2 cellular contexts compared by ENCODE assay signal in the genomic region with DNA sequence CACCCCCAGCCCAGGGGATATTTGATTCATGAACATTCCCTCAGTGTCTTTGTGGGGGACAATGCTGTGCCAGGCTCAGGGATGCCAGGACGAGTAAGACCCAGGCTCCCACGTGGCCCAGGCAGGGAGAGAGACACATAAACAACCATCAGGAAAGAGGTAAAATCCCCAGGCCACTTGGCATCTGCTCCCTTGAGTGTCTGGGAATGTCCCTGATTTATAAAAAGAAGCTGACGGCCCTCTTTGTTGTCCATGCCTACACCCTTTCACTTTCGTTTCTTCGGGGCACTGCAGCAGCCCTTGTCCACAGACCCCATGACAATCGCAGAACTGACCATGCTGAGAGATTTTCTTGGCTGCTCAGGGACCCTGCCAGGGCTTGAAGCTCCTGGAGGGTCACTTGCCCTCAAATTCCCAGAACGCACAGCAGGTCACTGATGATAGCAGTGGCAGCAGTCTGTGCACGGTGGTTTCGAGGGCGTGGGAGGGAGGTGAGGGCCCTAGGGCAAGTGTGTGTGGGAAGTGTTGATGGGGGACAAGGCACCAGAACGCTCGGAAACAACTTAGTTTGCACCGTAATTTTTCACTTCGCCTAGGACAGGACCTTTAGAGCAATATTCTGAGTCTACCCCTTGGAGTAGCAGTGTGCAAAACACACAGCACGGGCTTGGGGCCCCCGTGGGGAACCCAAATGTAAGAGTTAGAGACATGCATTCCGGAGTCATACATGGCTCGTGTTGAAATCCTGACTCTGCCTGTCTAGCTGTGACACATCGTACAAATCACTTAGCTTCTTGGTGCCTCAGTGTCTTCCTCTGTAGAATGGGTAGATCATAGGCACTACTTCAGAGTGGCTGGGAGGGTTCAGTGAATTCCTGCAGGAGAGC.
TF ChIP-seq lines count a peak whose summit lies in the region.

No MANE protein-coding gene starts in this region.

TF ChIP-seq in IMR-90, 13 proteins besides CTCF, POLR2A, EP300 and RAD21:
- TF ChIP-seq MXI1 (IDR thresholded peaks at IDR 0.05; ENCODE audit: borderline replicate concordance, low read depth, low read length) (no peak), FOS (IDR thresholded peaks at IDR 0.05; ENCODE audit: low read depth, low read length) (no peak)

TF ChIP-seq in HepG2, 621 proteins besides CTCF, POLR2A, EP300 and RAD21 (continues in another document):
- TF ChIP-seq CAMTA2 (CRISPR knock-in tag; IDR thresholded peaks at IDR 0.05; ENCODE audit: borderline replicate concordance) (no peak), NFYC (CRISPR knock-in tag; IDR thresholded peaks at IDR 0.05) (no peak), ZNF773 (CRISPR knock-in tag; IDR thresholded peaks at IDR 0.05; ENCODE audit: borderline replicate concordance) (no peak), HNRNPL (IDR thresholded peaks at IDR 0.05; ENCODE audit: low read depth, low read length) (0 out of 2 replicates have a peak, but pooled peaks have one; percentile 19), FOXA1 (IDR thresholded peaks at IDR 0.05) (no peak), FOXA1 (CRISPR knock-in tag; IDR thresholded peaks at IDR 0.05) (no peak), ZMYM3 (CRISPR knock-in tag; IDR thresholded peaks at IDR 0.05) (peak; percentile 81), ZNF326 (CRISPR knock-in tag; IDR thresholded peaks at IDR 0.05; ENCODE audit: borderline replicate concordance) (no peak), ZNF629 (CRISPR knock-in tag; conservative IDR thresholded peaks at IDR 0.05) (peak; percentile 96), HNRNPH1 (optimal IDR thresholded peaks at IDR 0.05; ENCODE audit: low read depth, low read length) (no peak), REPIN1 (CRISPR knock-in tag; IDR thresholded peaks at IDR 0.05; ENCODE audit: borderline replicate concordance, low read depth) (no peak), ZNF451 (CRISPR knock-in tag; IDR thresholded peaks at IDR 0.05) (no peak), NFE2 (CRISPR knock-in tag; IDR thresholded peaks at IDR 0.05) (no peak), FOSL2 (CRISPR knock-in tag; IDR thresholded peaks at IDR 0.05) (no peak), ZNF891 (CRISPR knock-in tag; IDR thresholded peaks at IDR 0.05) (no peak), SALL2 (CRISPR knock-in tag; IDR thresholded peaks at IDR 0.05) (no peak), ADNP (CRISPR knock-in tag; IDR thresholded peaks at IDR 0.05) (0 out of 2 replicates have a peak, but pooled peaks have one; percentile 47), HNRNPK (IDR thresholded peaks at IDR 0.05; ENCODE audit: low read depth, low read length, poor library complexity, severe bottlenecking) (no peak), MAZ (IDR thresholded peaks at IDR 0.05; ENCODE audit: borderline replicate concordance, low read depth, low read length) (no peak), MAZ (CRISPR knock-in tag; IDR thresholded peaks at IDR 0.05; ENCODE audit: low read depth) (no peak), ZNF772 (CRISPR knock-in tag; IDR thresholded peaks at IDR 0.05) (no peak), POLR2AphosphoS5 (IDR thresholded peaks at IDR 0.05; ENCODE audit: low read depth, low read length) (no peak)
- TF ChIP-seq, protein P1, sequence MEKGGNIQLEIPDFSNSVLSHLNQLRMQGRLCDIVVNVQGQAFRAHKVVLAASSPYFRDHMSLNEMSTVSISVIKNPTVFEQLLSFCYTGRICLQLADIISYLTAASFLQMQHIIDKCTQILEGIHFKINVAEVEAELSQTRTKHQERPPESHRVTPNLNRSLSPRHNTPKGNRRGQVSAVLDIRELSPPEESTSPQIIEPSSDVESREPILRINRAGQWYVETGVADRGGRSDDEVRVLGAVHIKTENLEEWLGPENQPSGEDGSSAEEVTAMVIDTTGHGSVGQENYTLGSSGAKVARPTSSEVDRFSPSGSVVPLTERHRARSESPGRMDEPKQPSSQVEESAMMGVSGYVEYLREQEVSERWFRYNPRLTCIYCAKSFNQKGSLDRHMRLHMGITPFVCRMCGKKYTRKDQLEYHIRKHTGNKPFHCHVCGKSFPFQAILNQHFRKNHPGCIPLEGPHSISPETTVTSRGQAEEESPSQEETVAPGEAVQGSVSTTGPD (CRISPR knock-in tag; IDR thresholded peaks at IDR 0.05), result no peak
- TF ChIP-seq, protein P2, sequence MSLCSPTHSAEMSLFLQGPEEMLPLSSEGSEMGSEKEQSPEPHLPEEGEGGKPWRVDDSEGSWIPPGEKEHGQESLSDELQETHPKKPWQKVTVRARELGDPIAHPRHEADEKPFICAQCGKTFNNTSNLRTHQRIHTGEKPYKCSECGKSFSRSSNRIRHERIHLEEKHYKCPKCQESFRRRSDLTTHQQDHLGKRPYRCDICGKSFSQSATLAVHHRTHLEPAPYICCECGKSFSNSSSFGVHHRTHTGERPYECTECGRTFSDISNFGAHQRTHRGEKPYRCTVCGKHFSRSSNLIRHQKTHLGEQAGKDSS (CRISPR knock-in tag; IDR thresholded peaks at IDR 0.05; ENCODE audit: borderline replicate concordance, low read depth), result no peak
- TF ChIP-seq, protein P3, sequence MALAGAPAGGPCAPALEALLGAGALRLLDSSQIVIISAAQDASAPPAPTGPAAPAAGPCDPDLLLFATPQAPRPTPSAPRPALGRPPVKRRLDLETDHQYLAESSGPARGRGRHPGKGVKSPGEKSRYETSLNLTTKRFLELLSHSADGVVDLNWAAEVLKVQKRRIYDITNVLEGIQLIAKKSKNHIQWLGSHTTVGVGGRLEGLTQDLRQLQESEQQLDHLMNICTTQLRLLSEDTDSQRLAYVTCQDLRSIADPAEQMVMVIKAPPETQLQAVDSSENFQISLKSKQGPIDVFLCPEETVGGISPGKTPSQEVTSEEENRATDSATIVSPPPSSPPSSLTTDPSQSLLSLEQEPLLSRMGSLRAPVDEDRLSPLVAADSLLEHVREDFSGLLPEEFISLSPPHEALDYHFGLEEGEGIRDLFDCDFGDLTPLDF (CRISPR knock-in tag; IDR thresholded peaks at IDR 0.05), result no peak
- TF ChIP-seq, protein P4, sequence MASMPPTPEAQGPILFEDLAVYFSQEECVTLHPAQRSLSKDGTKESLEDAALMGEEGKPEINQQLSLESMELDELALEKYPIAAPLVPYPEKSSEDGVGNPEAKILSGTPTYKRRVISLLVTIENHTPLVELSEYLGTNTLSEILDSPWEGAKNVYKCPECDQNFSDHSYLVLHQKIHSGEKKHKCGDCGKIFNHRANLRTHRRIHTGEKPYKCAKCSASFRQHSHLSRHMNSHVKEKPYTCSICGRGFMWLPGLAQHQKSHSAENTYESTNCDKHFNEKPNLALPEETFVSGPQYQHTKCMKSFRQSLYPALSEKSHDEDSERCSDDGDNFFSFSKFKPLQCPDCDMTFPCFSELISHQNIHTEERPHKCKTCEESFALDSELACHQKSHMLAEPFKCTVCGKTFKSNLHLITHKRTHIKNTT (CRISPR knock-in tag; IDR thresholded peaks at IDR 0.05), result no peak
- TF ChIP-seq, protein P5, sequence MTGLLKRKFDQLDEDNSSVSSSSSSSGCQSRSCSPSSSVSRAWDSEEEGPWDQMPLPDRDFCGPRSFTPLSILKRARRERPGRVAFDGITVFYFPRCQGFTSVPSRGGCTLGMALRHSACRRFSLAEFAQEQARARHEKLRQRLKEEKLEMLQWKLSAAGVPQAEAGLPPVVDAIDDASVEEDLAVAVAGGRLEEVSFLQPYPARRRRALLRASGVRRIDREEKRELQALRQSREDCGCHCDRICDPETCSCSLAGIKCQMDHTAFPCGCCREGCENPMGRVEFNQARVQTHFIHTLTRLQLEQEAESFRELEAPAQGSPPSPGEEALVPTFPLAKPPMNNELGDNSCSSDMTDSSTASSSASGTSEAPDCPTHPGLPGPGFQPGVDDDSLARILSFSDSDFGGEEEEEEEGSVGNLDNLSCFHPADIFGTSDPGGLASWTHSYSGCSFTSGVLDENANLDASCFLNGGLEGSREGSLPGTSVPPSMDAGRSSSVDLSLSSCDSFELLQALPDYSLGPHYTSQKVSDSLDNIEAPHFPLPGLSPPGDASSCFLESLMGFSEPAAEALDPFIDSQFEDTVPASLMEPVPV (CRISPR knock-in tag; IDR thresholded peaks at IDR 0.05), result no peak
- TF ChIP-seq, protein P6, sequence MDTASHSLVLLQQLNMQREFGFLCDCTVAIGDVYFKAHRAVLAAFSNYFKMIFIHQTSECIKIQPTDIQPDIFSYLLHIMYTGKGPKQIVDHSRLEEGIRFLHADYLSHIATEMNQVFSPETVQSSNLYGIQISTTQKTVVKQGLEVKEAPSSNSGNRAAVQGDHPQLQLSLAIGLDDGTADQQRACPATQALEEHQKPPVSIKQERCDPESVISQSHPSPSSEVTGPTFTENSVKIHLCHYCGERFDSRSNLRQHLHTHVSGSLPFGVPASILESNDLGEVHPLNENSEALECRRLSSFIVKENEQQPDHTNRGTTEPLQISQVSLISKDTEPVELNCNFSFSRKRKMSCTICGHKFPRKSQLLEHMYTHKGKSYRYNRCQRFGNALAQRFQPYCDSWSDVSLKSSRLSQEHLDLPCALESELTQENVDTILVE (CRISPR knock-in tag; IDR thresholded peaks at IDR 0.05), result no peak
- TF ChIP-seq, protein P7, sequence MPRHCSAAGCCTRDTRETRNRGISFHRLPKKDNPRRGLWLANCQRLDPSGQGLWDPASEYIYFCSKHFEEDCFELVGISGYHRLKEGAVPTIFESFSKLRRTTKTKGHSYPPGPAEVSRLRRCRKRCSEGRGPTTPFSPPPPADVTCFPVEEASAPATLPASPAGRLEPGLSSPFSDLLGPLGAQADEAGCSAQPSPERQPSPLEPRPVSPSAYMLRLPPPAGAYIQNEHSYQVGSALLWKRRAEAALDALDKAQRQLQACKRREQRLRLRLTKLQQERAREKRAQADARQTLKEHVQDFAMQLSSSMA (CRISPR knock-in tag; IDR thresholded peaks at IDR 0.05), result no peak
- TF ChIP-seq, protein P8, sequence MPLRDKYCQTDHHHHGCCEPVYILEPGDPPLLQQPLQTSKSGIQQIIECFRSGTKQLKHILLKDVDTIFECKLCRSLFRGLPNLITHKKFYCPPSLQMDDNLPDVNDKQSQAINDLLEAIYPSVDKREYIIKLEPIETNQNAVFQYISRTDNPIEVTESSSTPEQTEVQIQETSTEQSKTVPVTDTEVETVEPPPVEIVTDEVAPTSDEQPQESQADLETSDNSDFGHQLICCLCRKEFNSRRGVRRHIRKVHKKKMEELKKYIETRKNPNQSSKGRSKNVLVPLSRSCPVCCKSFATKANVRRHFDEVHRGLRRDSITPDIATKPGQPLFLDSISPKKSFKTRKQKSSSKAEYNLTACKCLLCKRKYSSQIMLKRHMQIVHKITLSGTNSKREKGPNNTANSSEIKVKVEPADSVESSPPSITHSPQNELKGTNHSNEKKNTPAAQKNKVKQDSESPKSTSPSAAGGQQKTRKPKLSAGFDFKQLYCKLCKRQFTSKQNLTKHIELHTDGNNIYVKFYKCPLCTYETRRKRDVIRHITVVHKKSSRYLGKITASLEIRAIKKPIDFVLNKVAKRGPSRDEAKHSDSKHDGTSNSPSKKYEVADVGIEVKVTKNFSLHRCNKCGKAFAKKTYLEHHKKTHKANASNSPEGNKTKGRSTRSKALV (CRISPR knock-in tag; IDR thresholded peaks at IDR 0.05), result no peak
- TF ChIP-seq, protein P9, sequence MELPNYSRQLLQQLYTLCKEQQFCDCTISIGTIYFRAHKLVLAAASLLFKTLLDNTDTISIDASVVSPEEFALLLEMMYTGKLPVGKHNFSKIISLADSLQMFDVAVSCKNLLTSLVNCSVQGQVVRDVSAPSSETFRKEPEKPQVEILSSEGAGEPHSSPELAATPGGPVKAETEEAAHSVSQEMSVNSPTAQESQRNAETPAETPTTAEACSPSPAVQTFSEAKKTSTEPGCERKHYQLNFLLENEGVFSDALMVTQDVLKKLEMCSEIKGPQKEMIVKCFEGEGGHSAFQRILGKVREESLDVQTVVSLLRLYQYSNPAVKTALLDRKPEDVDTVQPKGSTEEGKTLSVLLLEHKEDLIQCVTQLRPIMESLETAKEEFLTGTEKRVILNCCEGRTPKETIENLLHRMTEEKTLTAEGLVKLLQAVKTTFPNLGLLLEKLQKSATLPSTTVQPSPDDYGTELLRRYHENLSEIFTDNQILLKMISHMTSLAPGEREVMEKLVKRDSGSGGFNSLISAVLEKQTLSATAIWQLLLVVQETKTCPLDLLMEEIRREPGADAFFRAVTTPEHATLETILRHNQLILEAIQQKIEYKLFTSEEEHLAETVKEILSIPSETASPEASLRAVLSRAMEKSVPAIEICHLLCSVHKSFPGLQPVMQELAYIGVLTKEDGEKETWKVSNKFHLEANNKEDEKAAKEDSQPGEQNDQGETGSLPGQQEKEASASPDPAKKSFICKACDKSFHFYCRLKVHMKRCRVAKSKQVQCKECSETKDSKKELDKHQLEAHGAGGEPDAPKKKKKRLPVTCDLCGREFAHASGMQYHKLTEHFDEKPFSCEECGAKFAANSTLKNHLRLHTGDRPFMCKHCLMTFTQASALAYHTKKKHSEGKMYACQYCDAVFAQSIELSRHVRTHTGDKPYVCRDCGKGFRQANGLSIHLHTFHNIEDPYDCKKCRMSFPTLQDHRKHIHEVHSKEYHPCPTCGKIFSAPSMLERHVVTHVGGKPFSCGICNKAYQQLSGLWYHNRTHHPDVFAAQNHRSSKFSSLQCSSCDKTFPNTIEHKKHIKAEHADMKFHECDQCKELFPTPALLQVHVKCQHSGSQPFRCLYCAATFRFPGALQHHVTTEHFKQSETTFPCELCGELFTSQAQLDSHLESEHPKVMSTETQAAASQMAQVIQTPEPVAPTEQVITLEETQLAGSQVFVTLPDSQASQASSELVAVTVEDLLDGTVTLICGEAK (IDR thresholded peaks at IDR 0.05), result no peak
- TF ChIP-seq, protein P9 (CRISPR knock-in tag; IDR thresholded peaks at IDR 0.05), result no peak
